ENCODE assay signal across 15 cellular contexts in genomic region chr21:44332383-44332782, GRCh38. TPM values are rescaled to one million over a fixed set of nuclear protein-coding genes. Genes with fewer than 3 reads are reported as not detected.
DNase-seq lines count a peak whose midpoint lies in the region; ATAC-seq, FAIRE-seq and TF ChIP-seq lines count a peak whose summit lies in the region.
"Had no signal": no experiment of that assay in that cellular context is flagged by ENCODE, and none has a peak within 500 bp of the region (broad histone marks: within the 10 kb centered on the region; RNA-seq: fewer than 3 reads in every experiment).

No MANE protein-coding gene starts in this region.

- no peak overlapping the region for H4K8ac ChIP-seq in mesenchymal stem cell (ENCODE audit: low read length)

- H3K27me3 Mint-ChIP-seq in type B pancreatic cell: no peaks in the 10 kb centered on the region
- H3K27me3 Mint-ChIP-seq in activated CD4-positive, alpha-beta memory T cell treated with anti-CD3 and anti-CD28 coated beads for 36 hours: no peaks in the 10 kb centered on the region
- H3K27me3 Mint-ChIP-seq: CD4-positive, alpha-beta memory T cell had no signal

- H4K91ac ChIP-seq in mesenchymal stem cell (ENCODE audit: low read length): peak overlapping the region; percentile 34

- H3K27me3 ChIP-seq in BLaER1 treated with 17β-estradiol and CSF1 and Interleukin-3, amounts not matched to agents 10 nM and 100 nM: no peaks in the 10 kb centered on the region
- no peaks in the 10 kb centered on the region for H3K27me3 ChIP-seq in H7 (ENCODE audit: control insufficient read depth, insufficient read depth, low read length)
- no peaks in the 10 kb centered on the region for H3K27me3 ChIP-seq in GM12878 (replicated peaks in 1 of 2; ENCODE audit: control insufficient read depth in 2 of 2, insufficient read depth in 2 of 2, low read length in 1 of 2)
- no peaks in the 10 kb centered on the region for H3K27me3 ChIP-seq in mesenchymal stem cell (ENCODE audit: control insufficient read depth in 1 of 2, insufficient read depth in 1 of 2, low read length in 2 of 2)
- H3K27me3 ChIP-seq: SJSA1 had no signal

- peaks cover 2% of the 10 kb centered on the region for H3K79me1 ChIP-seq in mesenchymal stem cell (replicated peaks; ENCODE audit: low read length, poor library complexity, severe bottlenecking)

- no peak for TF ChIP-seq EP300 in GM12878 (IDR thresholded peaks at IDR 0.05; ENCODE audit: borderline replicate concordance in 1 of 2, control insufficient read depth in 1 of 2, low read depth in 2 of 2, low read length in 2 of 2)

- H3K4me1 ChIP-seq in BLaER1 treated with 17β-estradiol and CSF1 and Interleukin-3, amounts not matched to agents 10 nM and 100 nM: peaks cover 40 to 99% (median 91%) of the 10 kb centered on the region in 10 experiments
- H3K4me1 ChIP-seq in GM12878 (ENCODE audit: control insufficient read depth, insufficient read depth, low read length) (no peaks in the 10 kb centered on the region), mesenchymal stem cell (ENCODE audit: control insufficient read depth, insufficient read depth, low read depth, low read length) (peaks cover 13% of the 10 kb centered on the region)
- H3K4me1 ChIP-seq: SJSA1 had no signal

- no peak overlapping the region for H3K23ac ChIP-seq in mesenchymal stem cell (ENCODE audit: low read length in 2 of 2)

- H3K4me1 Mint-ChIP-seq in type B pancreatic cell (ENCODE audit: unreplicated experiment): peaks cover 9% of the 10 kb centered on the region
- no peaks in the 10 kb centered on the region for H3K4me1 Mint-ChIP-seq in activated CD4-positive, alpha-beta memory T cell treated with anti-CD3 and anti-CD28 coated beads for 36 hours (ENCODE audit: low read depth)

- H3K4me3 ChIP-seq in BLaER1 treated with 17β-estradiol and CSF1 and Interleukin-3, amounts not matched to agents 10 nM and 100 nM: no peak overlapping the region
- H3K4me3 ChIP-seq in H7 (ENCODE audit: insufficient read depth, low read depth, low read length) (no peak overlapping the region), GM12878 (no peak overlapping the region), mesenchymal stem cell (ENCODE audit: insufficient read depth in 1 of 2, low read depth in 1 of 2, low read length in 2 of 2) (no peak overlapping the region), foreskin fibroblast (ENCODE audit: low read depth in 1 of 2, low read length in 2 of 2) (no peak overlapping the region)
- H3K4me3 ChIP-seq: SJSA1 had no signal

- intact Hi-C loops in GM12878 (cut with micrococcal nuclease; ENCODE audit: unreplicated experiment): no loop called here
- intact Hi-C loops in activated CD4-positive, alpha-beta memory T cell treated with anti-CD3 and anti-CD28 coated beads for 36 hours (cut with micrococcal nuclease): loop anchor here (10.0 kb wide), 1 partner anchor 122 kb away; the partner anchor contains the start of gene LRRC3

- H2AK5ac ChIP-seq in mesenchymal stem cell (ENCODE audit: low read length, severe bottlenecking): no peak overlapping the region

- peak overlapping the region in 1 of 2 experiments; percentile 13 for H3K18ac ChIP-seq in mesenchymal stem cell (ENCODE audit: low read depth in 1 of 2, low read length in 2 of 2)

- no TSS peak for BruUV-seq in GM12878 (replicated peaks; lab: Mats Ljungman, UMichigan)

- H3K79me2 ChIP-seq in GM12878 (ENCODE audit: control insufficient read depth, insufficient read depth, low read length): no peaks in the 10 kb centered on the region

- peaks cover 29 to 82% (median 58%) of the 10 kb centered on the region in 11 experiments; a peak in 21 of 22 replicates for H4K20me1 ChIP-seq in BLaER1 treated with 17β-estradiol and CSF1 and Interleukin-3, amounts not matched to agents 10 nM and 100 nM
- H4K20me1 ChIP-seq in GM12878 (ENCODE audit: control insufficient read depth, insufficient read depth): no peaks in the 10 kb centered on the region

- RAD21 ChIA-PET in GM12878 (lab: Charles Lee; ENCODE audit: unreplicated experiment): no interaction called here

- H3K9ac ChIP-seq in BLaER1 treated with 17β-estradiol and CSF1 and Interleukin-3, amounts not matched to agents 10 nM and 100 nM: peak overlapping the region in 5 of 11 experiments; percentile 19 to 65 (median 53); a peak in 6 of 22 replicates
- H3K9ac ChIP-seq in GM12878 (ENCODE audit: control insufficient read depth, insufficient read depth, low read length) (no peak overlapping the region), mesenchymal stem cell (ENCODE audit: low read length) (no peak overlapping the region)

- H2BK12ac ChIP-seq in mesenchymal stem cell (ENCODE audit: low read length in 2 of 2): no peak overlapping the region

- TF ChIP-seq POLR2A in GM12878 (IDR thresholded peaks at IDR 0.05; ENCODE audit: low read depth, low read length): 0 out of 2 replicates have a peak, but pooled peaks have one; percentile 44

- H3K27ac ChIP-seq in BLaER1 treated with 17β-estradiol and CSF1 and Interleukin-3, amounts not matched to agents 10 nM and 100 nM: peak overlapping the region in 2 of 11 experiments; percentile 11 to 87; a peak in 1 of 22 replicates
- no peak overlapping the region for H3K27ac ChIP-seq in GM12878 (ENCODE audit: control insufficient read depth, insufficient read depth)
- no peak overlapping the region for H3K27ac ChIP-seq in mesenchymal stem cell (ENCODE audit: low read length, poor library complexity, severe bottlenecking)
- H3K27ac ChIP-seq: SJSA1 had no signal

- TF ChIP-seq CTCF in GM12878 (IDR thresholded peaks at IDR 0.05 in 2 of 3, conservative IDR thresholded peaks at IDR 0.05 in 1 of 3; ENCODE audit: control insufficient read depth in 2 of 3, extremely low read depth in 1 of 3, insufficient read depth in 1 of 3, low read depth in 3 of 3, low read length in 3 of 3) (no peak), type B pancreatic cell (conservative IDR thresholded peaks at IDR 0.05) (no peak), foreskin fibroblast (IDR thresholded peaks at IDR 0.05; ENCODE audit: low read depth, low read length) (no peak)

- POLR2A ChIA-PET in GM12878 (lab: Charles Lee): no interaction called here
- POLR2A ChIA-PET in activated CD4-positive, alpha-beta memory T cell treated with anti-CD3 and anti-CD28 coated beads for 36 hours (lab: Charles Lee): no interaction called here

- DNase-seq in H7 (peak; percentile 89), GM12878 (ENCODE audit: low read depth, low spot score) (no peak), mesenchymal stem cell (no peak), DMS153 treated with DMSO at 0.1 percent for 48 hours (lab: John Stamatoyannopoulos, UW; ENCODE audit: unreplicated experiment) (no peak), type B pancreatic cell (ENCODE audit: extremely low spot score, unreplicated experiment) (no peak), foreskin fibroblast (no peak)
- DNase-seq in activated CD4-positive, alpha-beta memory T cell treated with anti-CD3 and anti-CD28 coated beads for 36 hours: no peak
- DNase-seq: AML-193; CD4-positive, alpha-beta memory T cell; GOT3; Kasumi-1; NCI-H2081; OCI-M1 had no signal

- SMC1A ChIA-PET in GM12878 (lab: Charles Lee; ENCODE audit: uncharacterized antibody, unreplicated experiment): no interaction called here

- H3K4ac ChIP-seq in mesenchymal stem cell (ENCODE audit: low read depth in 1 of 2, low read length in 2 of 2): no peak overlapping the region

- H3K4me2 ChIP-seq in BLaER1 treated with 17β-estradiol and CSF1 and Interleukin-3, amounts not matched to agents 10 nM and 100 nM: peak overlapping the region; percentile 56 to 95 (median 91); a peak in 21 of 22 replicates
- H3K4me2 ChIP-seq in GM12878 (ENCODE audit: control insufficient read depth, insufficient read depth) (no peak overlapping the region), mesenchymal stem cell (ENCODE audit: low read length, poor library complexity, severe bottlenecking) (no peak overlapping the region)

- no peak for TF ChIP-seq RAD21 in GM12878 (IDR thresholded peaks at IDR 0.05; ENCODE audit: insufficient read depth, low read depth, low read length)

- H3K9me3 ChIP-seq in BLaER1 treated with 17β-estradiol and CSF1 and Interleukin-3, amounts not matched to agents 10 nM and 100 nM (replicated peaks in 1 of 11): no peaks in the 10 kb centered on the region
- H3K9me3 ChIP-seq in GM12878 (replicated peaks; ENCODE audit: control insufficient read depth, insufficient read depth, low read length) (no peaks in the 10 kb centered on the region), mesenchymal stem cell (ENCODE audit: control insufficient read depth, low read length) (no peaks in the 10 kb centered on the region)
- H3K9me3 ChIP-seq: SJSA1 had no signal

- H2BK15ac ChIP-seq in mesenchymal stem cell (ENCODE audit: low read depth, poor library complexity, severe bottlenecking): no peak overlapping the region

- FAIRE-seq in GM12878 (lab: Jason Lieb, UNC): no peak

- no peaks in the 10 kb centered on the region for H3K9me3 Mint-ChIP-seq in type B pancreatic cell
- no peaks in the 10 kb centered on the region for H3K9me3 Mint-ChIP-seq in activated CD4-positive, alpha-beta memory T cell treated with anti-CD3 and anti-CD28 coated beads for 36 hours

- WGBS in GM12878 (ENCODE audit: insufficient coverage, insufficient replicate concordance, low lambda C conversion rate, missing lambda C conversion rate): 92% methylated on average over 14 of the region's 17 CpGs
- 96% methylated on average over 17 of the region's 17 CpGs for WGBS in mesenchymal stem cell

- H3K36me3 Mint-ChIP-seq in type B pancreatic cell: peaks cover 3% of the 10 kb centered on the region
- no peaks in the 10 kb centered on the region for H3K36me3 Mint-ChIP-seq in activated CD4-positive, alpha-beta memory T cell treated with anti-CD3 and anti-CD28 coated beads for 36 hours

- no peak overlapping the region for H2BK5ac ChIP-seq in mesenchymal stem cell (ENCODE audit: low read depth, low read length, poor library complexity, severe bottlenecking)

- CTCF ChIA-PET in GM12878 (lab: Yijun Ruan, JAX): no interaction called here
- CTCF ChIA-PET in activated CD4-positive, alpha-beta memory T cell treated with anti-CD3 and anti-CD28 coated beads for 36 hours (lab: Charles Lee): interaction anchor here (0.7 kb wide), 1 partner anchor 31 kb away, joined by 3 read pairs; no protein-coding TSS in a partner anchor

- H3K14ac ChIP-seq in mesenchymal stem cell (ENCODE audit: low read length in 2 of 2): no peak overlapping the region

- H3K27ac Mint-ChIP-seq in type B pancreatic cell: no peak overlapping the region
- H3K27ac Mint-ChIP-seq in activated CD4-positive, alpha-beta memory T cell treated with anti-CD3 and anti-CD28 coated beads for 36 hours: no peak overlapping the region

- H2AFZ ChIP-seq in GM12878 (ENCODE audit: control insufficient read depth, low read depth, low read length) (no peak overlapping the region), mesenchymal stem cell (ENCODE audit: low read depth, low read length) (no peak overlapping the region)

- H3K36me3 ChIP-seq in BLaER1 treated with 17β-estradiol and CSF1 and Interleukin-3, amounts not matched to agents 10 nM and 100 nM: peaks cover 4 to 37% (median 15%) of the 10 kb centered on the region in 11 experiments; a peak in 19 of 22 replicates
- no peaks in the 10 kb centered on the region; the same call in 1 of the 2 replicates for H3K36me3 ChIP-seq in H7 (replicated peaks; ENCODE audit: control insufficient read depth, insufficient read depth, low read length)
- H3K36me3 ChIP-seq in GM12878 (ENCODE audit: control insufficient read depth in 2 of 2, insufficient read depth in 2 of 2, low read length in 1 of 2): no peaks in the 10 kb centered on the region; a peak in 2 of 4 replicates
- peaks cover 29 to 54% of the 10 kb centered on the region in 2 experiments for H3K36me3 ChIP-seq in mesenchymal stem cell (ENCODE audit: control insufficient read depth in 1 of 2, insufficient read depth in 2 of 2, low read depth in 1 of 2, low read length in 2 of 2)

- ATAC-seq in GM12878: no peak

- H3K4me3 Mint-ChIP-seq in type B pancreatic cell: no peak overlapping the region
- no peak overlapping the region for H3K4me3 Mint-ChIP-seq in activated CD4-positive, alpha-beta memory T cell treated with anti-CD3 and anti-CD28 coated beads for 36 hours
- H3K4me3 Mint-ChIP-seq: CD4-positive, alpha-beta memory T cell had no signal

- in situ Hi-C loops in GM12878 (cut with MboI): no loop called here

- H2BK120ac ChIP-seq in mesenchymal stem cell (ENCODE audit: low read depth, low read length): no peak overlapping the region

RNA-seq across cellular contexts. Expression of gene CFAP410, which starts 6.8 kb away (rescaled TPM):
- 17.2 and 20.3 TPM in 2 replicates for total RNA-seq in H7 (2014; rRNA removed; shearing (Covaris generic))
- 19.8 and 23.7 TPM in 2 replicates for total RNA-seq in GM12878 (2013; cell fraction: nucleolus; rRNA removed)
- total RNA-seq in GM12878 (2014; rRNA removed): 16.8 and 24.6 TPM in 2 replicates
- 2.6 and 2.8 TPM in 2 replicates for total RNA-seq in GM12878 (2014; rRNA removed; fragmentation: Illumina TruSeq; extraction: Trizol)
- 20.3 and 23.6 TPM in 2 replicates for total RNA-seq in GM12878 (2021)
- 4.9 TPM for polyA plus RNA-seq in GM12878 (2011; ENCODE audit: low read depth)
- polyA plus RNA-seq in GM12878 (2011; rRNA removed): 2.8 and 5.2 TPM in 2 replicates
- 8.2 and 16.1 TPM in 2 replicates for polyA plus RNA-seq in GM12878 (2011; cell fraction: cytosol; rRNA removed)
- polyA plus RNA-seq in GM12878 (2011; cell fraction: nucleus; rRNA removed): 87.0 and 101 TPM in 2 replicates
- polyA plus RNA-seq in GM12878 (2012): 21.9 and 22.9 TPM in 2 replicates
- polyA plus RNA-seq in GM12878 (2014; fragmentation: Illumina TruSeq; extraction: Trizol): 0.52 and 1.3 TPM in 2 replicates
- 1 to 10 TPM in 1 of 2 experiments, under 1 TPM in 1; 0.14 to 2.1 TPM for polyA plus RNA-seq in GM12878 (2014; fragmentation: Nextera tagmentation; extraction: Ambion mirVana)
- 24.8 and 27.1 TPM in 2 replicates for polyA plus RNA-seq in GM12878 (2014; rRNA removed)
- 10 to 100 TPM; 17.5 to 20.9 TPM for polyA plus RNA-seq in GM12878 (2016; fragmentation: Nextera tagmentation; extraction: Ambion mirVana)
- 1.4 and 5.8 TPM in 2 replicates for polyA minus RNA-seq in GM12878 (2011; rRNA and poly(A)+ RNA removed)
- 1.8 and 2.8 TPM in 2 replicates for polyA minus RNA-seq in GM12878 (2011; cell fraction: cytosol; rRNA and poly(A)+ RNA removed)
- polyA minus RNA-seq in GM12878 (2011; cell fraction: nucleus; rRNA and poly(A)+ RNA removed): 7.5 and 11.9 TPM in 2 replicates
- polyA plus RNA-seq in mesenchymal stem cell (2013, experiment 1 of 2): 10.7 TPM
- polyA plus RNA-seq in mesenchymal stem cell (2013, experiment 2 of 2): 9.1 TPM
- total RNA-seq in type B pancreatic cell (ENCODE audit: low replicate concordance): 15.1 and 23.1 TPM in 2 replicates
- 10 to 100 TPM; 11.1 to 11.7 TPM for total RNA-seq in activated CD4-positive, alpha-beta memory T cell treated with anti-CD3 and anti-CD28 coated beads for 36 hours

RNA-seq across cellular contexts. Expression of gene TRPM2, which starts 21.0 kb away (rescaled TPM):
- total RNA-seq in H7 (2014; rRNA removed; shearing (Covaris generic)): 0.42 and 0.48 TPM in 2 replicates
- total RNA-seq in GM12878 (2013; cell fraction: nucleolus; rRNA removed): 0.42 and 0.61 TPM in 2 replicates
- total RNA-seq in GM12878 (2014; rRNA removed) (2.6 and 2.7 TPM in 2 replicates), GM12878 (2014; rRNA removed; fragmentation: Illumina TruSeq; extraction: Trizol) (3.5 and 4.4 TPM in 2 replicates), GM12878 (2021) (9.1 and 9.9 TPM in 2 replicates), type B pancreatic cell (ENCODE audit: low replicate concordance) (0.05 and 0.07 TPM in 2 replicates)
- polyA plus RNA-seq in GM12878 (2011; ENCODE audit: low read depth): 4.9 TPM
- polyA plus RNA-seq in GM12878 (2011; rRNA removed) (0.03 and 0.17 TPM in 2 replicates), GM12878 (2014; fragmentation: Illumina TruSeq; extraction: Trizol) (0.86 and 2.4 TPM in 2 replicates), GM12878 (2014; fragmentation: Nextera tagmentation; extraction: Ambion mirVana) (under 1 TPM; 0.34 to 0.82 TPM), GM12878 (2014; rRNA removed) (4.1 and 4.8 TPM in 2 replicates), GM12878 (2016; fragmentation: Nextera tagmentation; extraction: Ambion mirVana) (1 to 10 TPM; 2.5 to 3.7 TPM)
- 0.03 TPM in 1 of 2 replicates, not detected in the other for polyA plus RNA-seq in GM12878 (2011; cell fraction: cytosol; rRNA removed)
- polyA plus RNA-seq in GM12878 (2011; cell fraction: nucleus; rRNA removed): 0.22 and 0.30 TPM in 2 replicates
- 5.5 and 6.1 TPM in 2 replicates for polyA plus RNA-seq in GM12878 (2012)
- 0.05 TPM in 1 of 2 replicates, not detected in the other for polyA minus RNA-seq in GM12878 (2011; rRNA and poly(A)+ RNA removed)
- 4.4 TPM in 1 of 2 replicates, not detected in the other for polyA minus RNA-seq in GM12878 (2011; cell fraction: cytosol; rRNA and poly(A)+ RNA removed)
- polyA minus RNA-seq in GM12878 (2011; cell fraction: nucleus; rRNA and poly(A)+ RNA removed): under 0.01 and 0.38 TPM in 2 replicates
- 0.21 TPM for polyA plus RNA-seq in mesenchymal stem cell (2013, experiment 1 of 2)
- polyA plus RNA-seq in mesenchymal stem cell (2013, experiment 2 of 2): 0.23 TPM
- 1 to 10 TPM; 1.6 to 1.9 TPM for total RNA-seq in activated CD4-positive, alpha-beta memory T cell treated with anti-CD3 and anti-CD28 coated beads for 36 hours

RNA-seq across cellular contexts. Expression of gene PFKL, which starts 32.5 kb away (rescaled TPM):
- 149 and 158 TPM in 2 replicates for total RNA-seq in H7 (2014; rRNA removed; shearing (Covaris generic))
- 144 and 180 TPM in 2 replicates for total RNA-seq in GM12878 (2013; cell fraction: nucleolus; rRNA removed)
- total RNA-seq in GM12878 (2014; rRNA removed): 127 and 146 TPM in 2 replicates
- 52.6 and 56.1 TPM in 2 replicates for total RNA-seq in GM12878 (2014; rRNA removed; fragmentation: Illumina TruSeq; extraction: Trizol)
- total RNA-seq in GM12878 (2021): 192 and 194 TPM in 2 replicates
- polyA plus RNA-seq in GM12878 (2011; ENCODE audit: low read depth): 60.4 TPM
- 43.3 and 94.2 TPM in 2 replicates for polyA plus RNA-seq in GM12878 (2011; rRNA removed)
- 130 and 162 TPM in 2 replicates for polyA plus RNA-seq in GM12878 (2011; cell fraction: cytosol; rRNA removed)
- polyA plus RNA-seq in GM12878 (2011; cell fraction: nucleus; rRNA removed): 550 and 578 TPM in 2 replicates
- polyA plus RNA-seq in GM12878 (2012): 148 and 190 TPM in 2 replicates
- 7.8 and 45.7 TPM in 2 replicates for polyA plus RNA-seq in GM12878 (2014; fragmentation: Illumina TruSeq; extraction: Trizol)
- polyA plus RNA-seq in GM12878 (2014; fragmentation: Nextera tagmentation; extraction: Ambion mirVana): 10 to 100 TPM in 1 of 2 experiments, 1 to 10 TPM in 1; 1.2 to 11.2 TPM
- 130 and 154 TPM in 2 replicates for polyA plus RNA-seq in GM12878 (2014; rRNA removed)
- polyA plus RNA-seq in GM12878 (2016; fragmentation: Nextera tagmentation; extraction: Ambion mirVana): 100 to 1,000 TPM; 184 to 191 TPM
- 76.6 and 156 TPM in 2 replicates for polyA minus RNA-seq in GM12878 (2011; rRNA and poly(A)+ RNA removed)
- 59.1 and 73.4 TPM in 2 replicates for polyA minus RNA-seq in GM12878 (2011; cell fraction: cytosol; rRNA and poly(A)+ RNA removed)
- polyA minus RNA-seq in GM12878 (2011; cell fraction: nucleus; rRNA and poly(A)+ RNA removed): 62.3 and 85.3 TPM in 2 replicates
- 61.3 TPM for polyA plus RNA-seq in mesenchymal stem cell (2013, experiment 1 of 2)
- 59.9 TPM for polyA plus RNA-seq in mesenchymal stem cell (2013, experiment 2 of 2)
- 135 and 178 TPM in 2 replicates for total RNA-seq in type B pancreatic cell (ENCODE audit: low replicate concordance)
- total RNA-seq in activated CD4-positive, alpha-beta memory T cell treated with anti-CD3 and anti-CD28 coated beads for 36 hours: 100 to 1,000 TPM; 197 to 210 TPM

RNA-seq across cellular contexts. Expression of gene AIRE, which starts 46.7 kb away (rescaled TPM):
- 0.07 and 0.31 TPM in 2 replicates for total RNA-seq in H7 (2014; rRNA removed; shearing (Covaris generic))
- 0.81 and 0.83 TPM in 2 replicates for total RNA-seq in GM12878 (2013; cell fraction: nucleolus; rRNA removed)
- total RNA-seq in GM12878 (2014; rRNA removed) (not detected in 2 replicates), GM12878 (2014; rRNA removed; fragmentation: Illumina TruSeq; extraction: Trizol) (not detected in 2 replicates), GM12878 (2021) (0.10 TPM in 1 of 2 replicates, not detected in the other), type B pancreatic cell (ENCODE audit: low replicate concordance) (0.12 TPM in 1 of 2 replicates, not detected in the other)
- not detected for polyA plus RNA-seq in GM12878 (2011; ENCODE audit: low read depth)
- polyA plus RNA-seq in GM12878 (2011; rRNA removed) (0.03 and 0.05 TPM in 2 replicates), GM12878 (2014; fragmentation: Illumina TruSeq; extraction: Trizol) (not detected in 2 replicates), GM12878 (2014; fragmentation: Nextera tagmentation; extraction: Ambion mirVana) (not detected), GM12878 (2014; rRNA removed) (not detected in 2 replicates), GM12878 (2016; fragmentation: Nextera tagmentation; extraction: Ambion mirVana) (not detected)
- 0.04 and 0.08 TPM in 2 replicates for polyA plus RNA-seq in GM12878 (2011; cell fraction: cytosol; rRNA removed)
- 0.61 and 1.2 TPM in 2 replicates for polyA plus RNA-seq in GM12878 (2011; cell fraction: nucleus; rRNA removed)
- polyA plus RNA-seq in GM12878 (2012): 0.04 TPM in 1 of 2 replicates, not detected in the other
- polyA minus RNA-seq in GM12878 (2011; rRNA and poly(A)+ RNA removed): 0.10 and 0.15 TPM in 2 replicates
- not detected in 2 replicates for polyA minus RNA-seq in GM12878 (2011; cell fraction: cytosol; rRNA and poly(A)+ RNA removed)
- 0.10 and 0.12 TPM in 2 replicates for polyA minus RNA-seq in GM12878 (2011; cell fraction: nucleus; rRNA and poly(A)+ RNA removed)
- 0.03 TPM for polyA plus RNA-seq in mesenchymal stem cell (2013, experiment 1 of 2)
- 0.05 TPM for polyA plus RNA-seq in mesenchymal stem cell (2013, experiment 2 of 2)
- total RNA-seq in activated CD4-positive, alpha-beta memory T cell treated with anti-CD3 and anti-CD28 coated beads for 36 hours: not detected
- total RNA-seq: CD4-positive, alpha-beta memory T cell; SJSA1 had no signal

Comparison
In these comparisons a context has a peak if more than half of its experiments do, and no peak if none do; other contexts are left out.
1. H3K4me2 ChIP-seq: peak in BLaER1 treated with 17β-estradiol and CSF1 and Interleukin-3, amounts not matched to agents 10 nM and 100 nM (11 of 11); none in GM12878 (single experiment) and mesenchymal stem cell (single experiment).